2 cellular contexts compared by ENCODE assay signal in the genomic region with DNA sequence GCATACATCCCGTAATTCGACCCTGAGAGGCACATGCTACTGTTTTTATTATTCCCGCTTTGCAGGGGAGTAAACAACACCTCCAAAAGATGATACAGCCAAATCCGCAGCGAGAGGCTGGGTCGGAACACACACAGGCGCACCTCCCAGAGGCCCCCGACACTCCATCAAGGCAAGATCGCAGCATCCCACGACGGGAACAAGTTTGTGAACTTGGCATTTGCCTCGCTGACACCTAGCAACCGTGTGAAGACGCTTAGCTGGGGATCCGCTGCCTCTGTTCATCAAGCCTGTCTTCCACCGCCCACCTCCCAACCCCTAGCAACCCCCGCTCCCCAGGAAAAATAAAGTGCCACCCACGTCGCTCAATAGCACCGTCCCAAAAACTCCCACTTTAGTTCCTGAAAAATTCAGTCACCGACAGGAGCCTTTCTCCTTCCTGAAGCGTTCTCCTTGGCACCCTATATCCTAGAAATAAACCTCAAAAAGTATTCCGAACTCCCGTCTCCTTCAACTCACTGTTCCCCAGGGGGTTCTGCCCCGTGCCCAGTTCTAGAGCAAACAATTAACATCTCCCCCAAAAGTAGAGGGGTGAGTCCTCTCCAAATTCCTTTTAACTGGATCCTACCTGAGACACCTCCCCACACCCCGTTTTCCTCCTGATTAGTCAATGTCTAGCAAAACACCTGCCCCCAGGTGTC.
A peak's percentile ranks its signal among the peaks of the same experiment; 100 is the strongest.
TF ChIP-seq lines count a peak whose summit lies in the region.

No MANE protein-coding gene starts in this region.

TF ChIP-seq in GM23338, 12 proteins besides CTCF, POLR2A, EP300 and RAD21:
- TF ChIP-seq EZH2 (IDR thresholded peaks at IDR 0.05; ENCODE audit: low read depth, unreplicated experiment) (peak; percentile 12), ZNF331 (CRISPR knock-in tag; IDR thresholded peaks at IDR 0.05; ENCODE audit: low read depth) (no peak)

TF ChIP-seq in K562, 482 proteins besides CTCF, POLR2A, EP300 and RAD21:
- TF ChIP-seq, protein P1, sequence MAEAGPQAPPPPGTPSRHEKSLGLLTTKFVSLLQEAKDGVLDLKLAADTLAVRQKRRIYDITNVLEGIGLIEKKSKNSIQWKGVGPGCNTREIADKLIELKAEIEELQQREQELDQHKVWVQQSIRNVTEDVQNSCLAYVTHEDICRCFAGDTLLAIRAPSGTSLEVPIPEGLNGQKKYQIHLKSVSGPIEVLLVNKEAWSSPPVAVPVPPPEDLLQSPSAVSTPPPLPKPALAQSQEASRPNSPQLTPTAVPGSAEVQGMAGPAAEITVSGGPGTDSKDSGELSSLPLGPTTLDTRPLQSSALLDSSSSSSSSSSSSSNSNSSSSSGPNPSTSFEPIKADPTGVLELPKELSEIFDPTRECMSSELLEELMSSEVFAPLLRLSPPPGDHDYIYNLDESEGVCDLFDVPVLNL (CRISPR knock-in tag; IDR thresholded peaks at IDR 0.05; ENCODE audit: low read depth): no peak
- TF ChIP-seq EGR1 (conservative IDR thresholded peaks at IDR 0.05) (0 out of 2 replicates have a peak, but pooled peaks have one; percentile 7), CBX2 (IDR thresholded peaks at IDR 0.05; ENCODE audit: insufficient read depth, low read length, poor library complexity, severe bottlenecking) (peak; percentile 74)
TF ChIP-seq in K562: peak in this region for 2.
